Comparison of ENCODE assay signal across 8 cellular contexts in genomic region chr1:17569200-17570139, GRCh38. TPM values are rescaled to one million over a fixed set of nuclear protein-coding genes. Genes with fewer than 3 reads are reported as not detected.
DNase-seq lines count a peak whose midpoint lies in the region; ATAC-seq and TF ChIP-seq lines count a peak whose summit lies in the region.

No MANE protein-coding gene starts in this region.

- H4K20me1 ChIP-seq in Karpas-422 (ENCODE audit: insufficient read depth, low read depth, low read length), result no peaks in the 10 kb centered on the region

- TF ChIP-seq EP300 in stomach (IDR thresholded peaks at IDR 0.05), result no peak

- no peaks in the 10 kb centered on the region for H3K9me2 ChIP-seq in Karpas-422 (replicated peaks; ENCODE audit: insufficient read depth, low read length)

- 16 to 22% (median 19%) methylated on average over 14 to 16 of the region's 16 CpGs for WGBS in stomach, 5 donors

- H3K4me3 ChIP-seq in HFF-Myc (replicated peaks; ENCODE audit: low read depth, low read length) (no peak overlapping the region; the same call in 1 of the 2 replicates), astrocyte of the spinal cord (ENCODE audit: low read depth, low read length) (no peak overlapping the region), stomach (no peak overlapping the region), Karpas-422 (ENCODE audit: low read length) (no peak overlapping the region)

- in situ Hi-C loops in astrocyte of the spinal cord (cut with HindIII; ENCODE audit: low sequenced_read_pairs), result no loop called here

- no peak for ATAC-seq in naive thymus-derived CD8-positive, alpha-beta T cell

- peaks cover 68 to 100% (median 87%) of the 10 kb centered on the region in 4 donors for H3K4me1 ChIP-seq in stomach
- H3K4me1 ChIP-seq in Karpas-422 (ENCODE audit: low read length), result peaks cover 6% of the 10 kb centered on the region

- POLR2A ChIA-PET in naive thymus-derived CD8-positive, alpha-beta T cell (lab: Charles Lee), result no interaction called here

- H3K27me3 Mint-ChIP-seq in naive thymus-derived CD8-positive, alpha-beta T cell, result peaks cover 1 to 16% (median 2%) of the 10 kb centered on the region in 5 donors

- H3K27me3 ChIP-seq in stomach (no peaks in the 10 kb centered on the region), Karpas-422 (ENCODE audit: low read length) (no peaks in the 10 kb centered on the region)

- no peaks in the 10 kb centered on the region for H3K36me3 Mint-ChIP-seq in naive thymus-derived CD8-positive, alpha-beta T cell

- H3K36me3 ChIP-seq in stomach, result no peaks in the 10 kb centered on the region
- H3K36me3 ChIP-seq in Karpas-422 (ENCODE audit: insufficient read depth, low read length), result no peaks in the 10 kb centered on the region

- H2AFZ ChIP-seq in Karpas-422 (ENCODE audit: low read length), result no peak overlapping the region

- H3K4me3 Mint-ChIP-seq in naive thymus-derived CD8-positive, alpha-beta T cell, result no peak overlapping the region

- H3K4me1 Mint-ChIP-seq in naive thymus-derived CD8-positive, alpha-beta T cell, result peaks cover 0 to 4% (median under 1%) of the 10 kb centered on the region in 4 donors

- DNase-seq in HFF-Myc (ENCODE audit: extremely low read depth, low read depth) (peak; percentile 70), astrocyte of the spinal cord (ENCODE audit: low read depth, low spot score) (peak; percentile 82), inferior parietal cortex (ENCODE audit: extremely low spot score) (peak; percentile 49), stomach (peak; percentile 70), NCI-H524 (lab: John Stamatoyannopoulos, UW) (no peak), NCI-H510A treated with DMSO at 0.1 percent for 48 hours (lab: John Stamatoyannopoulos, UW) (no peak), Karpas-422 (no peak)
- no peak for DNase-seq in naive thymus-derived CD8-positive, alpha-beta T cell

- no peaks in the 10 kb centered on the region for H3K79me2 ChIP-seq in Karpas-422 (ENCODE audit: low read length)

- H3K4me2 ChIP-seq in Karpas-422 (ENCODE audit: low read depth, low read length, poor library complexity, severe bottlenecking), result no peak overlapping the region

- no peak for TF ChIP-seq POLR2A in stomach (IDR thresholded peaks at IDR 0.05)

- intact Hi-C loops in stomach (cut with DNase I; ENCODE audit: low total_unique reads), result no loop called here

- no peak overlapping the region for H3K9ac ChIP-seq in Karpas-422 (ENCODE audit: low read length)

- H3K9me3 Mint-ChIP-seq in naive thymus-derived CD8-positive, alpha-beta T cell, result no peaks in the 10 kb centered on the region

- no peak overlapping the region for H3K27ac Mint-ChIP-seq in naive thymus-derived CD8-positive, alpha-beta T cell

- peak overlapping the region; percentile 83 to 95 (median 91) for H3K27ac ChIP-seq in stomach
- H3K27ac ChIP-seq in Karpas-422 (ENCODE audit: low read length), result no peak overlapping the region

- TF ChIP-seq CTCF in HFF-Myc (IDR thresholded peaks at IDR 0.05; ENCODE audit: low read depth, low read length, missing control alignments) (no peak), astrocyte of the spinal cord (IDR thresholded peaks at IDR 0.05; ENCODE audit: low read depth, low read length) (no peak), stomach (IDR thresholded peaks at IDR 0.05) (no peak)

- H3K9me3 ChIP-seq in stomach (no peaks in the 10 kb centered on the region), Karpas-422 (ENCODE audit: low read length) (no peaks in the 10 kb centered on the region)

RNA-seq across cellular contexts. Expression of gene ARHGEF10L, which starts 30.0 kb away (rescaled TPM):
- total RNA-seq in stomach, result 100 to 1,000 TPM in 2 of 5 donors, 10 to 100 TPM in 3; 24.2 to 329 (median 75.4) TPM
- 10 to 100 TPM; 15.4 to 49.2 (median 22.5) TPM for polyA plus RNA-seq in stomach
- total RNA-seq in naive thymus-derived CD8-positive, alpha-beta T cell, result under 1 TPM; 0.27 to 0.34 TPM
- polyA plus RNA-seq in naive thymus-derived CD8-positive, alpha-beta T cell, result not detected
- not detected in 2 replicates for total RNA-seq in Karpas-422 (2014; rRNA removed; shearing (Covaris generic); ENCODE audit: low replicate concordance)

Comparison
In these comparisons a context has a peak if more than half of its experiments do, and no peak if none do; other contexts are left out.
1. DNase-seq: peak in HFF-Myc (single experiment), astrocyte of the spinal cord (single experiment), inferior parietal cortex (single experiment) and stomach (single experiment); none in naive thymus-derived CD8-positive, alpha-beta T cell (0 of 10), NCI-H524 (0 of 2), NCI-H510A treated with DMSO at 0.1 percent for 48 hours (single experiment) and Karpas-422 (single experiment).
2. RNA of gene ARHGEF10L, which starts 30.0 kb away (total RNA-seq): 24.2 to 329 TPM in stomach; 0.27 to 0.34 TPM in naive thymus-derived CD8-positive, alpha-beta T cell and not detected in Karpas-422; every median in the first group is over 10 times any median in the second.